10 cellular contexts compared by ENCODE assay signal in genomic region chr1:77413541-77414335, GRCh38.
DNase-seq lines count a peak whose midpoint lies in the region; ATAC-seq, FAIRE-seq and TF ChIP-seq lines count a peak whose summit lies in the region.
"Had no signal": no experiment of that assay in that cellular context is flagged by ENCODE, and none has a peak within 500 bp of the region (broad histone marks: within the 10 kb centered on the region; RNA-seq: fewer than 3 reads in every experiment).

No MANE protein-coding gene starts in this region.

- H3K36me3 Mint-ChIP-seq in activated CD4-positive, alpha-beta T cell treated with anti-CD3 and anti-CD28 coated beads, Interleukin-2, amount 10 ng/mL, durations not matched to agents 7 days and 5 days (ENCODE audit: low read depth), result peaks cover 7% of the 10 kb centered on the region

- in situ Hi-C loops in GM12878 (cut with MboI) (no loop called here), GM23248 (cut with MboI) (no loop called here)

- H3F3A ChIP-seq in GM23248 (ENCODE audit: insufficient read depth), result 0 out of 2 replicates have a peak, but pooled peaks cover 10% of the 10 kb centered on the region

- DNase-seq in GM12878 (ENCODE audit: low read depth, low spot score) (peak; percentile 34), putamen (ENCODE audit: low spot score) (no peak), adrenal gland (no peak), GM23248 (no peak)
- DNase-seq in activated CD4-positive, alpha-beta T cell treated with anti-CD3 and anti-CD28 coated beads, Interleukin-2, amount 10 ng/mL, durations not matched to agents 7 days and 5 days, result no peak

- H3K9me2 ChIP-seq in GM23248 (ENCODE audit: insufficient read depth), result no peaks in the 10 kb centered on the region

- ATAC-seq in GM18505 (IDR thresholded peaks at IDR 0.05; ENCODE audit: unreplicated experiment), result peak; percentile 81
- ATAC-seq in GM21447 (IDR thresholded peaks at IDR 0.05; ENCODE audit: unreplicated experiment), result peak; percentile 91
- ATAC-seq in HG03457 (IDR thresholded peaks at IDR 0.05; ENCODE audit: unreplicated experiment), result peak; percentile 78
- peak; percentile 89 for ATAC-seq in GM12878

- no peak for TF ChIP-seq RAD21 in GM12878 (IDR thresholded peaks at IDR 0.05; ENCODE audit: insufficient read depth, low read depth, low read length)

- H3K4me1 Mint-ChIP-seq in activated CD4-positive, alpha-beta T cell treated with anti-CD3 and anti-CD28 coated beads, Interleukin-2, amount 10 ng/mL, durations not matched to agents 7 days and 5 days, result peaks cover 20% of the 10 kb centered on the region

- FAIRE-seq in GM12878 (lab: Jason Lieb, UNC), result no peak
- FAIRE-seq: islet of Langerhans had no signal

- H3K4me1 ChIP-seq in GM12878 (ENCODE audit: control insufficient read depth, insufficient read depth, low read length) (peaks cover 27% of the 10 kb centered on the region), adrenal gland (replicated peaks in 1 of 2) (no peaks in the 10 kb centered on the region), GM23248 (ENCODE audit: insufficient read depth) (peaks cover 10% of the 10 kb centered on the region; the same call in 1 of the 2 replicates)

- H3K27me3 ChIP-seq in GM12878 (replicated peaks in 1 of 2; ENCODE audit: control insufficient read depth in 2 of 2, insufficient read depth in 2 of 2, low read length in 1 of 2), result no peaks in the 10 kb centered on the region
- peaks cover 5% of the 10 kb centered on the region for H3K27me3 ChIP-seq in adrenal gland
- no peaks in the 10 kb centered on the region for H3K27me3 ChIP-seq in GM23248 (replicated peaks; ENCODE audit: insufficient read depth)

- RAD21 ChIA-PET in GM12878 (lab: Charles Lee; ENCODE audit: unreplicated experiment), result no interaction called here

- CTCF ChIA-PET in GM12878 (lab: Yijun Ruan, JAX), result no interaction called here
- CTCF ChIA-PET in activated CD4-positive, alpha-beta T cell treated with anti-CD3 and anti-CD28 coated beads, Interleukin-2, amount 10 ng/mL, durations not matched to agents 7 days and 5 days (lab: Charles Lee), result interaction anchor here (0.8 kb wide), 1 partner anchor 17 kb away, joined by 3 read pairs; no protein-coding TSS in a partner anchor

- no peak overlapping the region for H3K4me3 Mint-ChIP-seq in activated CD4-positive, alpha-beta T cell treated with anti-CD3 and anti-CD28 coated beads, Interleukin-2, amount 10 ng/mL, durations not matched to agents 7 days and 5 days
- H3K4me3 Mint-ChIP-seq: brain had no signal

- no peaks in the 10 kb centered on the region for H3K79me2 ChIP-seq in GM12878 (ENCODE audit: control insufficient read depth, insufficient read depth, low read length)
- H3K79me2 ChIP-seq in GM23248 (ENCODE audit: insufficient read depth), result peaks cover 9% of the 10 kb centered on the region

- H3K9ac ChIP-seq in GM12878 (ENCODE audit: control insufficient read depth, insufficient read depth, low read length) (no peak overlapping the region), GM23248 (no peak overlapping the region)

- peak overlapping the region; percentile 30; the same call in 1 of the 2 replicates for H2AFZ ChIP-seq in GM12878 (ENCODE audit: control insufficient read depth, low read depth, low read length)
- no peak overlapping the region for H2AFZ ChIP-seq in GM23248

- SMC1A ChIA-PET in GM12878 (lab: Charles Lee; ENCODE audit: uncharacterized antibody, unreplicated experiment), result no interaction called here

- H3K4me2 ChIP-seq in GM12878 (ENCODE audit: control insufficient read depth, insufficient read depth), result peak overlapping the region; percentile 73
- H3K4me2 ChIP-seq in GM23248 (ENCODE audit: unreplicated experiment), result no peak overlapping the region

- POLR2A ChIA-PET in GM12878 (lab: Charles Lee), result interaction anchor here (0.6 kb wide), 1 partner anchor 647 kb away, joined by 3 read pairs; no protein-coding TSS in a partner anchor
- POLR2A ChIA-PET in activated CD4-positive, alpha-beta T cell treated with anti-CD3 and anti-CD28 coated beads, Interleukin-2, amount 10 ng/mL, durations not matched to agents 7 days and 5 days (lab: Charles Lee), result no interaction called here

- intact Hi-C loops in GM12878 (cut with micrococcal nuclease; ENCODE audit: unreplicated experiment), result loop anchor here (10.0 kb wide), 1 partner anchor 259 kb away; no protein-coding TSS in a partner anchor
- intact Hi-C loops in adrenal gland (cut with DNase I), result no loop called here

- TF ChIP-seq POLR2A in GM18505 (IDR thresholded peaks at IDR 0.05; ENCODE audit: borderline replicate concordance, extremely low read depth, insufficient read depth, insufficient read length), result no peak
- no peak for TF ChIP-seq POLR2A in GM12878 (IDR thresholded peaks at IDR 0.05; ENCODE audit: low read depth, low read length)
- no peak for TF ChIP-seq POLR2A in adrenal gland (IDR thresholded peaks at IDR 0.05)

- 0 out of 4 replicates have a peak, but pooled peaks of 1 of the 2 experiments have one; percentile 44 for TF ChIP-seq EP300 in GM12878 (IDR thresholded peaks at IDR 0.05; ENCODE audit: borderline replicate concordance in 1 of 2, control insufficient read depth in 1 of 2, low read depth in 2 of 2, low read length in 2 of 2)

- H3K9me3 ChIP-seq in GM12878 (replicated peaks; ENCODE audit: control insufficient read depth, insufficient read depth, low read length) (peaks cover 2% of the 10 kb centered on the region; the same call in 2 of the 3 replicates), adrenal gland (replicated peaks in 1 of 3) (no peaks in the 10 kb centered on the region), GM23248 (ENCODE audit: low read depth) (no peaks in the 10 kb centered on the region)

- H3K4me3 ChIP-seq in GM12878, result peak overlapping the region; percentile 53
- no peak overlapping the region for H3K4me3 ChIP-seq in adrenal gland
- H3K4me3 ChIP-seq in GM23248, result no peak overlapping the region

- no TSS peak for BruUV-seq in GM12878 (replicated peaks; lab: Mats Ljungman, UMichigan)

- peaks cover 16% of the 10 kb centered on the region for H3K9me3 Mint-ChIP-seq in activated CD4-positive, alpha-beta T cell treated with anti-CD3 and anti-CD28 coated beads, Interleukin-2, amount 10 ng/mL, durations not matched to agents 7 days and 5 days

- H3K27ac ChIP-seq in GM12878 (ENCODE audit: control insufficient read depth, insufficient read depth), result no peak overlapping the region; the same call in none of the 2 replicates
- no peak overlapping the region for H3K27ac ChIP-seq in adrenal gland
- H3K27ac ChIP-seq in GM23248, result no peak overlapping the region

- 0% methylated on average over 7 of the region's 7 CpGs for WGBS in GM12878 (ENCODE audit: insufficient coverage, insufficient replicate concordance, low lambda C conversion rate, missing lambda C conversion rate)
- WGBS in adrenal gland, 4 donors, result 66 to 82% (median 73%) methylated on average over 7 of the region's 7 CpGs
- 86 to 89% methylated on average over 7 of the region's 7 CpGs for WGBS in GM23248 (ENCODE audit: low coverage in 1 of 2, low lambda C conversion rate in 2 of 2, missing lambda C conversion rate in 2 of 2), 2 experiments

- H3K27ac Mint-ChIP-seq in activated CD4-positive, alpha-beta T cell treated with anti-CD3 and anti-CD28 coated beads, Interleukin-2, amount 10 ng/mL, durations not matched to agents 7 days and 5 days, result no peak overlapping the region

- H3K27me3 Mint-ChIP-seq in activated CD4-positive, alpha-beta T cell treated with anti-CD3 and anti-CD28 coated beads, Interleukin-2, amount 10 ng/mL, durations not matched to agents 7 days and 5 days, result no peaks in the 10 kb centered on the region

- H4K20me1 ChIP-seq in GM12878 (ENCODE audit: control insufficient read depth, insufficient read depth) (no peaks in the 10 kb centered on the region), GM23248 (ENCODE audit: insufficient read depth) (no peaks in the 10 kb centered on the region)

- TF ChIP-seq CTCF in GM12878 (IDR thresholded peaks at IDR 0.05 in 2 of 3, conservative IDR thresholded peaks at IDR 0.05 in 1 of 3; ENCODE audit: control insufficient read depth in 2 of 3, extremely low read depth in 1 of 3, insufficient read depth in 1 of 3, low read depth in 3 of 3, low read length in 3 of 3) (no peak), adrenal gland (IDR thresholded peaks at IDR 0.05) (no peak)

- H3K36me3 ChIP-seq in GM12878 (ENCODE audit: control insufficient read depth in 2 of 2, insufficient read depth in 2 of 2, low read length in 1 of 2) (no peaks in the 10 kb centered on the region), adrenal gland (replicated peaks in 1 of 2) (no peaks in the 10 kb centered on the region), GM23248 (ENCODE audit: low read depth) (peaks cover 6% of the 10 kb centered on the region; the same call in 1 of the 2 replicates)

TF ChIP-seq in GM12878, 131 proteins besides CTCF, POLR2A, EP300 and RAD21 (continues in another document):
- TF ChIP-seq FOXM1 (IDR thresholded peaks at IDR 0.05; ENCODE audit: low read depth, low read length), result 0 out of 2 replicates have a peak, but pooled peaks have one; percentile 23
- no peak for TF ChIP-seq SIN3A (IDR thresholded peaks at IDR 0.05; ENCODE audit: low read depth, low read length)
- peak; percentile 26 to 45; a peak in 1 of 4 replicates for TF ChIP-seq IKZF2 (IDR thresholded peaks at IDR 0.05)
- no peak for TF ChIP-seq HDAC2 (IDR thresholded peaks at IDR 0.05)
- 0 out of 2 replicates have a peak, but pooled peaks have one; percentile 13 for TF ChIP-seq ATF2 (IDR thresholded peaks at IDR 0.05; ENCODE audit: low read length)
- peak; percentile 86 for TF ChIP-seq RUNX3 (IDR thresholded peaks at IDR 0.05; ENCODE audit: low read length)
- peak; percentile 56 for TF ChIP-seq JUNB (IDR thresholded peaks at IDR 0.05)
- TF ChIP-seq ZZZ3 (IDR thresholded peaks at IDR 0.05; ENCODE audit: control insufficient read depth, insufficient read length, low read depth), result no peak
